15 cellular contexts compared by ENCODE assay signal in the genomic region with DNA sequence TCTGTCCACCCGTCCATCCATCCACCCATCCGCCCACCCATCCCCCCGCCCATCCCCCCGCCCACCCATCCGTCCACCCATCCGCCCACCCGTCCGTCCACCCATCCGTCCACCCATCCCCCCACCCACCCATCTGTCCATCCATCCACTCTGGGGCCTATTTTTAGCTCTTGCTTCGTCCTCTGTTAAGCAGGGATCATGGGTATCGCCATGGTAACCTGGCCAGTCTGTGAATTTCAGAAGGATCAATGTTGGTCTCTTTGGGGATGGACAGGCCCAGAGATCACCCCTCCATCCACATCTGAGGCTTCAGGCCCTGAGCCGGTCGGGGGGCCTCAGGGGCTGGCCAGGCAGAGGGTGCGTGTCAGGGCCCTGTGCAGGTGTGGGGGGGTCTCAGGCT. TPM values are rescaled to one million over a fixed set of nuclear protein-coding genes. Genes with fewer than 3 reads are reported as not detected.
DNase-seq lines count a peak whose midpoint lies in the region; ATAC-seq and TF ChIP-seq lines count a peak whose summit lies in the region.
"Had no signal": no experiment of that assay in that cellular context is flagged by ENCODE, and none has a peak within 500 bp of the region (broad histone marks: within the 10 kb centered on the region; RNA-seq: fewer than 3 reads in every experiment).

No MANE protein-coding gene starts in this region.

- ATAC-seq in GM19328 (IDR thresholded peaks at IDR 0.05; ENCODE audit: unreplicated experiment) (no peak), GM18517 (IDR thresholded peaks at IDR 0.05; ENCODE audit: unreplicated experiment) (no peak), GM18907 (IDR thresholded peaks at IDR 0.05; ENCODE audit: unreplicated experiment) (no peak), GM21360 (IDR thresholded peaks at IDR 0.05; ENCODE audit: unreplicated experiment) (no peak)
- ATAC-seq: heart left ventricle had no signal

- H3K4me3 ChIP-seq in fibroblast of the aortic adventitia (ENCODE audit: low read depth, low read length) = no peak overlapping the region
- H3K4me3 ChIP-seq: heart left ventricle had no signal

- no peak for TF ChIP-seq CTCF in fibroblast of the aortic adventitia (IDR thresholded peaks at IDR 0.05; ENCODE audit: insufficient read depth, low read length)

- peak; percentile 76 for DNase-seq in AG08396 (ENCODE audit: low spot score)
- DNase-seq in ELR (ENCODE audit: low read depth) = peak; percentile 69
- peak; percentile 78 for DNase-seq in NCI-H82 (lab: John Stamatoyannopoulos, UW)
- DNase-seq in fibroblast of the aortic adventitia (ENCODE audit: low read depth) = peak; percentile 37
- DNase-seq: activated CD4-positive, alpha-beta memory T cell treated with anti-CD3 and anti-CD28 coated beads for 36 hours; CD4-positive, alpha-beta memory T cell; heart left ventricle; NCI-H1092 treated with DMSO at 0.1 percent for 48 hours; NCI-H510A; stimulated activated CD4-positive, alpha-beta T cell treated with anti-CD3 and anti-CD28 coated beads, Interleukin-2, amount 100 ng/mL, for 48 hours had no signal

RNA-seq across cellular contexts. Expression of gene DPEP1, which starts 15.2 kb away (rescaled TPM):
- not detected in 2 replicates for total RNA-seq in fibroblast of the aortic adventitia (ENCODE audit: low replicate concordance)
- total RNA-seq: activated CD4-positive, alpha-beta memory T cell treated with anti-CD3 and anti-CD28 coated beads for 36 hours; CD4-positive, alpha-beta memory T cell; heart left ventricle; T-helper 2 cell treated with Interferon-gamma antibody and Interleukin-4, amounts not matched to agents 100 ng/mL and 5 ng/mL, for 36 hours had no signal

RNA-seq across cellular contexts. Expression of gene CPNE7, which starts 22.6 kb away (rescaled TPM):
- 0.65 and 13.1 TPM in 2 replicates for total RNA-seq in fibroblast of the aortic adventitia (ENCODE audit: low replicate concordance)

RNA-seq across cellular contexts. Expression of gene RPL13, which starts 37.7 kb away (rescaled TPM):
- total RNA-seq in fibroblast of the aortic adventitia (ENCODE audit: low replicate concordance) = 3,215 and 3,366 TPM in 2 replicates

RNA-seq across cellular contexts. Expression of gene CHMP1A, which starts 59.3 kb away (rescaled TPM):
- 80.0 and 81.3 TPM in 2 replicates for total RNA-seq in fibroblast of the aortic adventitia (ENCODE audit: low replicate concordance)

RNA-seq across cellular contexts. Expression of gene SPATA33, which starts 59.4 kb away (rescaled TPM):
- 3.6 and 6.1 TPM in 2 replicates for total RNA-seq in fibroblast of the aortic adventitia (ENCODE audit: low replicate concordance)
